In the genomic region with DNA sequence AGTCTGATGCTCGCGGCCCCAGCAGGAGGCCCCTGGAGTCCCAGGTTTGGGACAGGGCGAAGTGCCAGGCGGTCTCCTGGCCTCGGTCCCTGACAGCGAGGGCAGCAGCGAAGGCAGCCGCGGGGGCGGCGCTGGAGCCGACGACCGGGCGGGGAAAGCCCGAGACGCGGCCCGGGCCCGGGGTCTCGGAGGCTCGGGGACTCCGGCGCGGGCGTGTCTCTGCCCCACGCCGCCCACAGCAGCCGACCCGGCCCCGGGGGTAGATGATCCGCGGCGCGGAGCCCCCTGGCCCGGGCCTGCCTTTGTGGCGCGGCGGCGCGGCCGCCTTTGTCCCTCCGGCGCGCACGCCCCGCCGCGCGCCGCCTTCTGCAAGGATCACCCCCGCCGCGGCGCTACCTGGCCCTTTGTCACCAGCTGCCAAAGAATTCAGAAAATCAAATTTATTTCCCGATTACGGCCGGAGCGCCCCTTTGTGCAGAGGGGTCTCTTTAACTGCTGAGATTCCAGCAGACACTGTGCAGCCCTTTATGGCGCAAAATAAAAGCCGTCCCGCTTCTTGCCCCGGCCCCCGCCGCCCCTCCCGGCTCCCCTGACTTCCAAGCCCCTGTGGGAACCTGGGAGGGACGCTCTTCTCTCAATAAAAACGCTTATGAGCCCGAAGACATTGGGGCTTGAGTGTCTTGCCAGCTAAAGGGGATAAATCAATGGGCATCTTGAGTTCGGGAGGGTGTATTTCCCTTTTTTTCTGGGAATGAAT, we compare ENCODE assay signal across 8 cellular contexts.
DNase-seq lines count a peak whose midpoint lies in the region; ATAC-seq lines count a peak whose summit lies in the region.

No MANE protein-coding gene starts in this region.

- H3K36me3 Mint-ChIP-seq in activated CD4-positive, alpha-beta memory T cell treated with anti-CD3 and anti-CD28 coated beads for 36 hours, result no peaks in the 10 kb centered on the region
- no peaks in the 10 kb centered on the region for H3K36me3 Mint-ChIP-seq in stimulated activated effector memory CD8-positive, alpha-beta T cell treated with anti-CD3 and anti-CD28 coated beads, Interleukin-12 subunit alpha, Interleukin-12 subunit beta, amount 100 ng/mL, for 72 hours

- no peaks in the 10 kb centered on the region for H3K9me3 ChIP-seq in iPS-15b (ENCODE audit: control insufficient read depth, insufficient read depth, low read length)

- H3K27ac Mint-ChIP-seq in activated CD4-positive, alpha-beta memory T cell treated with anti-CD3 and anti-CD28 coated beads for 36 hours, result no peak overlapping the region
- no peak overlapping the region for H3K27ac Mint-ChIP-seq in stimulated activated effector memory CD8-positive, alpha-beta T cell treated with anti-CD3 and anti-CD28 coated beads, Interleukin-12 subunit alpha, Interleukin-12 subunit beta, amount 100 ng/mL, for 72 hours

- peak overlapping the region; percentile 31 for H3K4me3 ChIP-seq in H7 (ENCODE audit: insufficient read depth, low read depth, low read length)
- H3K4me3 ChIP-seq in iPS-15b (ENCODE audit: low read depth, low read length), result peak overlapping the region; percentile 39

- intact Hi-C loops in activated CD4-positive, alpha-beta memory T cell treated with anti-CD3 and anti-CD28 coated beads for 36 hours (cut with micrococcal nuclease), result loop anchor here (10.0 kb wide), 1 partner anchor 101 kb away; no protein-coding TSS in a partner anchor

- H3K36me3 ChIP-seq in H7 (replicated peaks; ENCODE audit: control insufficient read depth, insufficient read depth, low read length) (no peaks in the 10 kb centered on the region), iPS-15b (ENCODE audit: control insufficient read depth, insufficient read depth, low read length) (no peaks in the 10 kb centered on the region)

- peak overlapping the region; percentile 52 for H3K4me3 Mint-ChIP-seq in activated CD4-positive, alpha-beta memory T cell treated with anti-CD3 and anti-CD28 coated beads for 36 hours
- H3K4me3 Mint-ChIP-seq in stimulated activated effector memory CD8-positive, alpha-beta T cell treated with anti-CD3 and anti-CD28 coated beads, Interleukin-12 subunit alpha, Interleukin-12 subunit beta, amount 100 ng/mL, for 72 hours, result peak overlapping the region; percentile 63

- CTCF ChIA-PET in activated CD4-positive, alpha-beta memory T cell treated with anti-CD3 and anti-CD28 coated beads for 36 hours (lab: Charles Lee), result interaction anchor here (1.0 kb wide), 1 partner anchor 112 kb away, joined by 5 read pairs; no protein-coding TSS in a partner anchor

- H3K9ac ChIP-seq in iPS-15b (ENCODE audit: low read depth, low read length), result no peak overlapping the region

- peak; percentile 36 for ATAC-seq in stimulated activated effector memory CD8-positive, alpha-beta T cell treated with anti-CD3 and anti-CD28 coated beads, Interleukin-12 subunit alpha, Interleukin-12 subunit beta, amount 100 ng/mL, for 72 hours
- ATAC-seq in HG03108 (IDR thresholded peaks at IDR 0.05; ENCODE audit: unreplicated experiment), result no peak
- no peak for ATAC-seq in HG03196 (IDR thresholded peaks at IDR 0.05; ENCODE audit: unreplicated experiment)

- H3K4me1 Mint-ChIP-seq in activated CD4-positive, alpha-beta memory T cell treated with anti-CD3 and anti-CD28 coated beads for 36 hours (ENCODE audit: low read depth), result peaks cover 5% of the 10 kb centered on the region
- peaks cover 8% of the 10 kb centered on the region for H3K4me1 Mint-ChIP-seq in stimulated activated effector memory CD8-positive, alpha-beta T cell treated with anti-CD3 and anti-CD28 coated beads, Interleukin-12 subunit alpha, Interleukin-12 subunit beta, amount 100 ng/mL, for 72 hours

- DNase-seq in COR-L47 (lab: John Stamatoyannopoulos, UW) (peak; percentile 63), H7 (peak; percentile 80), mucosa of gallbladder (ENCODE audit: low spot score) (no peak)
- peak; percentile 16 for DNase-seq in activated CD4-positive, alpha-beta memory T cell treated with anti-CD3 and anti-CD28 coated beads for 36 hours
- DNase-seq in stimulated activated effector memory CD8-positive, alpha-beta T cell treated with anti-CD3 and anti-CD28 coated beads, Interleukin-12 subunit alpha, Interleukin-12 subunit beta, amount 100 ng/mL, for 72 hours (ENCODE audit: low spot score in 2 of 2), result no peak

- H3K4me1 ChIP-seq in iPS-15b (ENCODE audit: control insufficient read depth, insufficient read depth, low read length), result peaks cover 8% of the 10 kb centered on the region

- H3K27me3 ChIP-seq in H7 (ENCODE audit: control insufficient read depth, insufficient read depth, low read length) (peaks cover 12% of the 10 kb centered on the region), iPS-15b (ENCODE audit: control insufficient read depth, insufficient read depth, low read length) (peaks cover 30% of the 10 kb centered on the region)

- peaks cover 40% of the 10 kb centered on the region for H3K27me3 Mint-ChIP-seq in activated CD4-positive, alpha-beta memory T cell treated with anti-CD3 and anti-CD28 coated beads for 36 hours

- H3K9me3 Mint-ChIP-seq in activated CD4-positive, alpha-beta memory T cell treated with anti-CD3 and anti-CD28 coated beads for 36 hours, result no peaks in the 10 kb centered on the region
- no peaks in the 10 kb centered on the region for H3K9me3 Mint-ChIP-seq in stimulated activated effector memory CD8-positive, alpha-beta T cell treated with anti-CD3 and anti-CD28 coated beads, Interleukin-12 subunit alpha, Interleukin-12 subunit beta, amount 100 ng/mL, for 72 hours

- POLR2A ChIA-PET in activated CD4-positive, alpha-beta memory T cell treated with anti-CD3 and anti-CD28 coated beads for 36 hours (lab: Charles Lee), result no interaction called here

Comparison
In these comparisons a context has a peak if more than half of its experiments do, and no peak if none do; other contexts are left out.
1. DNase-seq: peak in COR-L47 (single experiment), H7 (single experiment) and activated CD4-positive, alpha-beta memory T cell treated with anti-CD3 and anti-CD28 coated beads for 36 hours (single experiment); none in stimulated activated effector memory CD8-positive, alpha-beta T cell treated with anti-CD3 and anti-CD28 coated beads, Interleukin-12 subunit alpha, Interleukin-12 subunit beta, amount 100 ng/mL, for 72 hours (0 of 2) and mucosa of gallbladder (single experiment).